27 cellular contexts compared by ENCODE assay signal in the genomic region with DNA sequence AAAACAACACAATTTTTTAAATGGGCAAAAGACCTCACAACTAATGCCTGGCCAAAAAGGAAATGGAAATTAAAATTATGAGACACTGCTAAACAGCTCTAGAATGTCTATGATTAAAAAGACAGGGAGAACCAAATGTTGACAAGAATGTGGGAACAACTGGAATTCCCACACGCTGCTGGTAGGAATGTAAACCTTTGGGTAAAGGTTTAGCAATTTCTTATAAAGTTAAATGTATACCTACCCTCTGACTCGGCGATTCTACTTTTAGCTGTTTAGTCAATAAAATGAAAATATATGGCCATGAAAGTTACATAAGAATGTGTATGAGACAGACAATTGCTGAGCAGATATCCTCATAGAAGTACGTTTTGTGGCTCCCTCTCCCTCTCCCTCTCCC.
"Had no signal": no experiment of that assay in that cellular context is flagged by ENCODE, and none has a peak within 500 bp of the region (broad histone marks: within the 10 kb centered on the region; RNA-seq: fewer than 3 reads in every experiment).

No MANE protein-coding gene starts in this region.

- H3K4me3 ChIP-seq: ascending aorta, left ventricle myocardium inferior, lung, mucosa of descending colon, sigmoid colon, uterus had no signal

- H3K36me3 ChIP-seq: uterus had no signal

- H3K9me3 ChIP-seq: ascending aorta, left ventricle myocardium inferior, mucosa of descending colon, sigmoid colon, uterus had no signal

- ATAC-seq: activated T-cell treated with anti-CD3 and anti-CD28 coated beads, Interleukin-2, amount 50 U/mL, for 72 hours; effector memory CD8-positive, alpha-beta T cell; esophagus mucosa; mucosa of descending colon; natural killer cell treated with Interleukin-12 subunit alpha and Interleukin-12 subunit beta and Interleukin-15 and Interleukin-18, amount 100 ng/mL, for 72 hours; stimulated activated memory B cell treated with anti-CD40 and anti-IgM and Interleukin-4, amounts not matched to agents 10 μg/mL and 1 μg/mL and 100 μg/mL, for 72 hours; stimulated activated naive CD8-positive, alpha-beta T cell treated with anti-CD3 and anti-CD28 coated beads, Interleukin-15, amount 100 ng/mL, for 72 hours had no signal

- H3K27me3 ChIP-seq: ascending aorta, brain microvascular endothelial cell, sigmoid colon, uterus had no signal

- H3K27ac ChIP-seq: ascending aorta, brain microvascular endothelial cell, left ventricle myocardium inferior, sigmoid colon, uterus, VCaP had no signal

- H3K4me1 ChIP-seq: ascending aorta, sigmoid colon, uterus had no signal

- DNase-seq: activated CD4-positive, alpha-beta T cell treated with anti-CD3 and anti-CD28 coated beads for 4 hours; activated CD4-positive, alpha-beta T cell treated with anti-CD3 and anti-CD28 coated beads, Interleukin-2, amount 50 U/mL, for 4 hours; activated naive CD4-positive, alpha-beta T cell treated with Interleukin-2 at 50 U/mL for 16 hours; activated T-cell treated with anti-CD3 and anti-CD28 coated beads for 4 hours; activated T-cell treated with anti-CD3 and anti-CD28 coated beads, Interleukin-2, amount 50 U/mL, for 72 hours; brain microvascular endothelial cell; cortex of kidney; effector memory CD8-positive, alpha-beta T cell; foreskin melanocyte; glutamatergic neuron; islet precursor cell; left ventricle myocardium inferior; mucosa of descending colon; sigmoid colon; small intestine; stimulated activated CD4-positive, alpha-beta T cell treated with anti-CD3 and anti-CD28 coated beads, Interleukin-4, amount 100 ng/mL, for 4 hours; stimulated activated CD8-positive, alpha-beta memory T cell treated with anti-CD3 and anti-CD28 coated beads, Interleukin-4, amount 100 ng/mL, for 48 hours; stimulated activated naive CD8-positive, alpha-beta T cell treated with anti-CD3 and anti-CD28 coated beads, Interleukin-15, amount 100 ng/mL, for 72 hours; substantia nigra; T-helper 9 cell; uterus had no signal
